ENCODE assay signal across 1 cellular context in the genomic region with DNA sequence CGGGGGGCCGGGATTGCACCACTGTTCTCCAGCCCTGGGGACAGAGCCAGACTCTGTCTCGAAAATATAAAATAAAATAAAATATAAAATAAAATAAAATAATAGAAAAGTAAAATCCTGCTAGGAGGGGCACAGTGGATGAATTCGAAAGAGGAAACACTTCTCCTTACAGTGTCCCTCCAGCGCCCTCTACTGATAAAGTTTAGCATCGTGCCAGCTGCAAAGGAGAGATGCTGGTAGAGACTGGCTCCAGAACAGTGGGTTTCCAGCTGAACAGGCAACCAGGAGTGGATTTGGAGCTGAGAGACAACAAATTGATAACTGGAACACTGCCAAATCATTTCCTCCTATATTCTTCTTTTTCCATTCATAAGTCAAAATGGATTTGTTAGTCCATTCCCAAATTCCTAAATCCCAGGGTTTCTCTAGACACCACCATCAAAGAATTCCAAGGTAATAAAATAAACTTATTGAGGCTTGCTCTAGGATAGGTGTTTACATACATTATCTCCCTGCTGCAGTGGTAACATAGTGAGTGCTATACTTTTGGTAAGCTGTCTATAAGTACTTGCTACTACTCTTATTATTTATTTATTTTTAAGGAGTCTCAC.
TF ChIP-seq lines count a peak whose summit lies in the region.

No MANE protein-coding gene starts in this region.

TF ChIP-seq in GM12878, 131 proteins besides CTCF, POLR2A, EP300 and RAD21 (continued from another document):
- TF ChIP-seq, protein P1, sequence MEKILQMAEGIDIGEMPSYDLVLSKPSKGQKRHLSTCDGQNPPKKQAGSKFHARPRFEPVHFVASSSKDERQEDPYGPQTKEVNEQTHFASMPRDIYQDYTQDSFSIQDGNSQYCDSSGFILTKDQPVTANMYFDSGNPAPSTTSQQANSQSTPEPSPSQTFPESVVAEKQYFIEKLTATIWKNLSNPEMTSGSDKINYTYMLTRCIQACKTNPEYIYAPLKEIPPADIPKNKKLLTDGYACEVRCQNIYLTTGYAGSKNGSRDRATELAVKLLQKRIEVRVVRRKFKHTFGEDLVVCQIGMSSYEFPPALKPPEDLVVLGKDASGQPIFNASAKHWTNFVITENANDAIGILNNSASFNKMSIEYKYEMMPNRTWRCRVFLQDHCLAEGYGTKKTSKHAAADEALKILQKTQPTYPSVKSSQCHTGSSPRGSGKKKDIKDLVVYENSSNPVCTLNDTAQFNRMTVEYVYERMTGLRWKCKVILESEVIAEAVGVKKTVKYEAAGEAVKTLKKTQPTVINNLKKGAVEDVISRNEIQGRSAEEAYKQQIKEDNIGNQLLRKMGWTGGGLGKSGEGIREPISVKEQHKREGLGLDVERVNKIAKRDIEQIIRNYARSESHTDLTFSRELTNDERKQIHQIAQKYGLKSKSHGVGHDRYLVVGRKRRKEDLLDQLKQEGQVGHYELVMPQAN (conservative IDR thresholded peaks at IDR 0.05), result no peak
- TF ChIP-seq RB1 (IDR thresholded peaks at IDR 0.05; ENCODE audit: borderline replicate concordance) (no peak), ZNF384 (IDR thresholded peaks at IDR 0.05; ENCODE audit: borderline replicate concordance, low read depth, low read length) (no peak), SMC3 (IDR thresholded peaks at IDR 0.05; ENCODE audit: borderline replicate concordance, low read length) (peak; percentile 36; the same call in 1 of the 2 replicates), NBN (IDR thresholded peaks at IDR 0.05) (no peak), EGR1 (IDR thresholded peaks at IDR 0.05; ENCODE audit: borderline replicate concordance in 1 of 2, low read depth in 2 of 2, low read length in 2 of 2) (no peak)
